ENCODE assay signal across 21 cellular contexts in the genomic region with DNA sequence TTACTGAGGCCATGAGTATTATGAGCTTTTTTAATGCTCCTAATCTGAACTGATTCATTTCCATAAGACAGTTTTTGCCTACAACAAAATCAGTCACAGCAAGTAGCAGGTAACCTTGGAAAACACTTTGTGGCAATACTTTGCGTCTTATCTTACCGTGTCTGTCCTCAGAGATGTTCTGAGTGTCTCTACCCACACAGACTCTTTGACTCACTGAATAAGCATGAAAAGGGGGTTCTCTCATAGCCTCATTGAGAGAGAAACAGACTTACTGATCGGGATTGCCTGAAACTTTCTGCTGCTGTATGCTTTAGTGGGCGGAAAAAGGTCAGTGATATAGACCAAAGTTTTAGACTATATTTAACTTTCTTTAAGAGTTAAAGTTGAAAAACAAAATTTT.
"Had no signal": no experiment of that assay in that cellular context is flagged by ENCODE, and none has a peak within 500 bp of the region (broad histone marks: within the 10 kb centered on the region; RNA-seq: fewer than 3 reads in every experiment).

No MANE protein-coding gene starts in this region.

- H3K9me3 ChIP-seq: adrenal gland, gastrocnemius medialis, left ventricle myocardium inferior, SK-N-SH, suprapubic skin, transverse colon had no signal

- DNase-seq: activated CD4-positive, alpha-beta T cell treated with anti-CD3 and anti-CD28 coated beads, Interleukin-2, amount 50 U/mL, for 48 hours; activated CD4-positive, CD25-positive, alpha-beta regulatory T cell treated with anti-CD3 and anti-CD28 coated beads, Interleukin-2, amount 50 U/mL, for 72 hours; activated naive CD4-positive, alpha-beta T cell treated with Interleukin-2 at 50 U/mL for 16 hours; adrenal gland; effector CD8-positive, alpha-beta T cell; gastrocnemius medialis; head of caudate nucleus; left ventricle myocardium inferior; naive B cell; retina; SK-N-SH; stimulated activated CD4-positive, alpha-beta T cell treated with anti-CD3 and anti-CD28 coated beads, Interleukin-12 subunit alpha, Interleukin-12 subunit beta, amount 100 ng/mL, for 4 hours; stimulated activated CD4-positive, alpha-beta T cell treated with anti-CD3 and anti-CD28 coated beads, Interleukin-1b, Interleukin-23, amount 100 ng/mL, for 48 hours; stimulated activated CD8-positive, alpha-beta memory T cell treated with anti-CD3 and anti-CD28 coated beads, Interleukin-4, amount 100 ng/mL, for 48 hours; transverse colon had no signal

- H3K4me3 Mint-ChIP-seq: dendritic cell treated with granulocyte-macrophage colony-stimulating factor and Interleukin-4, amounts not matched to agents 40 ng/mL and 50 ng/mL, for 4 days; memory B cell; naive B cell; neural crest cell; stimulated activated naive CD8-positive, alpha-beta T cell treated with anti-CD3 and anti-CD28 coated beads, Interleukin-15, Interleukin-2, amounts not matched to agents 100 ng/mL and 50 ng/mL, for 24 hours had no signal

- H3K27me3 Mint-ChIP-seq: dendritic cell treated with granulocyte-macrophage colony-stimulating factor and Interleukin-4, amounts not matched to agents 40 ng/mL and 50 ng/mL, for 4 days; naive B cell; stimulated activated naive CD8-positive, alpha-beta T cell treated with anti-CD3 and anti-CD28 coated beads, Interleukin-15, Interleukin-2, amounts not matched to agents 100 ng/mL and 50 ng/mL, for 24 hours had no signal

- ATAC-seq: esophagus mucosa, gastrocnemius medialis had no signal

- H3K4me1 Mint-ChIP-seq: memory B cell, naive B cell had no signal

- H3K27ac Mint-ChIP-seq: dendritic cell treated with granulocyte-macrophage colony-stimulating factor and Interleukin-4, amounts not matched to agents 40 ng/mL and 50 ng/mL, for 4 days; memory B cell; naive B cell; stimulated activated naive CD8-positive, alpha-beta T cell treated with anti-CD3 and anti-CD28 coated beads, Interleukin-15, Interleukin-2, amounts not matched to agents 100 ng/mL and 50 ng/mL, for 24 hours had no signal

- H3K27ac ChIP-seq: adrenal gland, gastrocnemius medialis, left ventricle myocardium inferior, suprapubic skin, transverse colon had no signal

- H3K36me3 ChIP-seq: adrenal gland, gastrocnemius medialis, left ventricle myocardium inferior, suprapubic skin, transverse colon had no signal

- H3K4me2 ChIP-seq: SK-N-SH had no signal

- H3K36me3 Mint-ChIP-seq: memory B cell, naive B cell had no signal

- H3K9ac ChIP-seq: SK-N-SH had no signal

- H3K4me1 ChIP-seq: adrenal gland, gastrocnemius medialis, left ventricle myocardium inferior, transverse colon had no signal

- H3K27me3 ChIP-seq: adrenal gland, gastrocnemius medialis, suprapubic skin, transverse colon had no signal

- H3K4me3 ChIP-seq: adrenal gland, gastrocnemius medialis, left ventricle myocardium inferior, suprapubic skin, transverse colon had no signal

- H3K9me3 Mint-ChIP-seq: dendritic cell treated with granulocyte-macrophage colony-stimulating factor and Interleukin-4, amounts not matched to agents 40 ng/mL and 50 ng/mL, for 4 days; memory B cell; stimulated activated naive CD8-positive, alpha-beta T cell treated with anti-CD3 and anti-CD28 coated beads, Interleukin-15, Interleukin-2, amounts not matched to agents 100 ng/mL and 50 ng/mL, for 24 hours had no signal
